16 cellular contexts compared by ENCODE assay signal in the genomic region with DNA sequence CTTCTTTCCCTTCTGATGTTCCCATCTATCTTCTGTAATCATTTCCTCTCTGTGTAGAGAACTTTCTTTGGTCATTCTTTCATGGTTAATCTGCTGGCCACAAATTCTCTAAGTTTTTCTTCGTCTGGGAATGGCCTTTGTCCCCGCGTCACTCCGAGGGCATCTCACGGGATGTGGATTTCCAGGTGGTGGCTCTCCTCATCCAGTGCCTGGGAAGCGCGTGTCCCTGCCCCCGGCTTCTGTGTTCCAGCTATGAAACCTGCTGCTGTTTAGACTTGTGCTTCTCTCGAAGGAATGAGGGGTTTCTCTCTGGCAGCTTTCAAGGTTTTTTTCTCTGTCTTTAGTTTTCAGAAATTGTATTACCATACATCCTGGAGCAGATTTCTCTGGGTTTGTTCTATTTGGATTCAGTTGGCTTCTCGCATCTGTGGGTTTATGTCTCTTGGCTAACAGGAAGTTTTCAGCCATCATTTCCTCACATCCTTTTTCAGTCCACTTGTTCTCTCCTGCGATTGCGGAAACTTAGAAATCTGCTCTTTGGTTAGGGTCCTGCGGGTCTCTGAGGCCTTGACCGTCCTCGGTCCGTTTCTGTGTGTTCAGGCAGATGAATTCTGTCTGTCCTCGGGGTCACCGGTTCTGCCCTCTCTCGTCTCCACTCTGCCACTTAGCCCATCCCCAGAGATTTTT. TPM values are rescaled to one million over a fixed set of nuclear protein-coding genes. Genes with fewer than 3 reads are reported as not detected.
DNase-seq lines count a peak whose midpoint lies in the region; ATAC-seq and TF ChIP-seq lines count a peak whose summit lies in the region.
"Had no signal": no experiment of that assay in that cellular context is flagged by ENCODE, and none has a peak within 500 bp of the region (broad histone marks: within the 10 kb centered on the region; RNA-seq: fewer than 3 reads in every experiment).

No MANE protein-coding gene starts in this region.

- H3K9ac ChIP-seq in BLaER1 treated with 17β-estradiol and CSF1 and Interleukin-3, amounts not matched to agents 10 nM and 100 nM, result peak overlapping the region; percentile 31 to 87 (median 82)

- H3K9me3 ChIP-seq in BLaER1 treated with 17β-estradiol and CSF1 and Interleukin-3, amounts not matched to agents 10 nM and 100 nM (replicated peaks in 1 of 11), result peaks cover 0 to 6% (median 3%) of the 10 kb centered on the region in 11 experiments; a peak in 6 of 22 replicates
- H3K9me3 ChIP-seq: ovary, vagina had no signal

- H3K4me1 Mint-ChIP-seq in nephron progenitor cell, result peaks cover 35% of the 10 kb centered on the region
- H3K4me1 Mint-ChIP-seq: activated CD4-positive, alpha-beta T cell treated with anti-CD3 and anti-CD28 coated beads, Interleukin-2, amount 10 ng/mL, durations not matched to agents 7 days and 5 days; activated naive CD4-positive, alpha-beta T cell treated with anti-CD3 and anti-CD28 coated beads, Interleukin-2, amount 10 ng/mL, durations not matched to agents 7 days and 5 days had no signal

- peaks cover 3% of the 10 kb centered on the region for H3K27me3 Mint-ChIP-seq in nephron progenitor cell (ENCODE audit: low read depth, poor library complexity)
- H3K27me3 Mint-ChIP-seq: activated CD4-positive, alpha-beta T cell treated with anti-CD3 and anti-CD28 coated beads, Interleukin-2, amount 10 ng/mL, durations not matched to agents 7 days and 5 days; activated naive CD4-positive, alpha-beta T cell treated with anti-CD3 and anti-CD28 coated beads, Interleukin-2, amount 10 ng/mL, durations not matched to agents 7 days and 5 days had no signal

- peaks cover 0 to 6% (median 0%) of the 10 kb centered on the region in 11 experiments; a peak in 2 of 22 replicates for H4K20me1 ChIP-seq in BLaER1 treated with 17β-estradiol and CSF1 and Interleukin-3, amounts not matched to agents 10 nM and 100 nM

- H3K27ac Mint-ChIP-seq in nephron progenitor cell, result peak overlapping the region; percentile 66
- H3K27ac Mint-ChIP-seq: activated CD4-positive, alpha-beta T cell treated with anti-CD3 and anti-CD28 coated beads, Interleukin-2, amount 10 ng/mL, durations not matched to agents 7 days and 5 days; activated naive CD4-positive, alpha-beta T cell treated with anti-CD3 and anti-CD28 coated beads, Interleukin-2, amount 10 ng/mL, durations not matched to agents 7 days and 5 days had no signal

- H3K36me3 Mint-ChIP-seq in nephron progenitor cell (ENCODE audit: low read depth), result peaks cover 74% of the 10 kb centered on the region

- DNase-seq in GF-D8 (lab: John Stamatoyannopoulos, UW) (peak; percentile 80), SKM-1 treated with dmso at 0.1 percent for 144 hours (lab: John Stamatoyannopoulos, UW; ENCODE audit: unreplicated experiment) (peak; percentile 12), nephron progenitor cell (no peak), NCI-H2171 (lab: John Stamatoyannopoulos, UW) (no peak), Right ventricle myocardium superior (no peak), globus pallidus (ENCODE audit: low spot score) (no peak), medulla oblongata (ENCODE audit: extremely low spot score) (no peak)
- DNase-seq: activated CD4-positive, alpha-beta T cell treated with anti-CD3 and anti-CD28 coated beads, Interleukin-2, amount 10 ng/mL, durations not matched to agents 7 days and 5 days; activated naive CD4-positive, alpha-beta T cell treated with anti-CD3 and anti-CD28 coated beads, Interleukin-2, amount 10 ng/mL, durations not matched to agents 7 days and 5 days; KG1; NCI-H1105 treated with DMSO at 0.1 percent for 48 hours; NCI-H226; ovary; stimulated activated CD4-positive, alpha-beta T cell treated with anti-CD3 and anti-CD28 coated beads, Interleukin-2, amount 100 ng/mL, for 48 hours had no signal

- H3K27ac ChIP-seq in BLaER1 treated with 17β-estradiol and CSF1 and Interleukin-3, amounts not matched to agents 10 nM and 100 nM, result peak overlapping the region; percentile 24 to 97 (median 94); a peak in 21 of 22 replicates
- H3K27ac ChIP-seq: ovary, vagina had no signal

- intact Hi-C loops in Right ventricle myocardium superior (cut with DNase I), result no loop called here

- H3K4me3 ChIP-seq in BLaER1 treated with 17β-estradiol and CSF1 and Interleukin-3, amounts not matched to agents 10 nM and 100 nM, result peak overlapping the region in 9 of 10 experiments; percentile 4 to 58 (median 44); a peak in 15 of 20 replicates
- H3K4me3 ChIP-seq: ovary, vagina had no signal

- H3K4me1 ChIP-seq in BLaER1 treated with 17β-estradiol and CSF1 and Interleukin-3, amounts not matched to agents 10 nM and 100 nM, result peaks cover 43 to 89% (median 63%) of the 10 kb centered on the region in 10 experiments

- no peak overlapping the region for H3K4me3 Mint-ChIP-seq in nephron progenitor cell
- H3K4me3 Mint-ChIP-seq: activated CD4-positive, alpha-beta T cell treated with anti-CD3 and anti-CD28 coated beads, Interleukin-2, amount 10 ng/mL, durations not matched to agents 7 days and 5 days; activated naive CD4-positive, alpha-beta T cell treated with anti-CD3 and anti-CD28 coated beads, Interleukin-2, amount 10 ng/mL, durations not matched to agents 7 days and 5 days had no signal

- H3K9me3 Mint-ChIP-seq in nephron progenitor cell, result peaks cover 14% of the 10 kb centered on the region
- H3K9me3 Mint-ChIP-seq: activated CD4-positive, alpha-beta T cell treated with anti-CD3 and anti-CD28 coated beads, Interleukin-2, amount 10 ng/mL, durations not matched to agents 7 days and 5 days; activated naive CD4-positive, alpha-beta T cell treated with anti-CD3 and anti-CD28 coated beads, Interleukin-2, amount 10 ng/mL, durations not matched to agents 7 days and 5 days had no signal

- H3K4me2 ChIP-seq in BLaER1 treated with 17β-estradiol and CSF1 and Interleukin-3, amounts not matched to agents 10 nM and 100 nM, result peak overlapping the region; percentile 82 to 95 (median 90)

- ATAC-seq in Right ventricle myocardium superior (ENCODE audit: poor library complexity), result no peak

- H3K36me3 ChIP-seq in BLaER1 treated with 17β-estradiol and CSF1 and Interleukin-3, amounts not matched to agents 10 nM and 100 nM, result peaks cover 29 to 72% (median 52%) of the 10 kb centered on the region in 11 experiments
- H3K36me3 ChIP-seq: ovary had no signal

- TF ChIP-seq CTCF in nephron progenitor cell (IDR thresholded peaks at IDR 0.05), result no peak

- no peaks in the 10 kb centered on the region for H3K27me3 ChIP-seq in BLaER1 treated with 17β-estradiol and CSF1 and Interleukin-3, amounts not matched to agents 10 nM and 100 nM
- H3K27me3 ChIP-seq: ovary, vagina had no signal

RNA-seq across cellular contexts. Expression of a gene that starts 36.9 kb away (rescaled TPM):
- total RNA-seq in Right ventricle myocardium superior, result 196 TPM

RNA-seq across cellular contexts. Expression of a gene that starts 57.1 kb away (rescaled TPM):
- 42.1 TPM for total RNA-seq in Right ventricle myocardium superior

Comparison
In these comparisons a context has a peak if more than half of its experiments do, and no peak if none do; other contexts are left out.
1. DNase-seq: peak in GF-D8 (single experiment) and SKM-1 treated with dmso at 0.1 percent for 144 hours (single experiment); none in nephron progenitor cell (single experiment), NCI-H2171 (single experiment), Right ventricle myocardium superior (single experiment), globus pallidus (single experiment) and medulla oblongata (single experiment).